In the genomic region with DNA sequence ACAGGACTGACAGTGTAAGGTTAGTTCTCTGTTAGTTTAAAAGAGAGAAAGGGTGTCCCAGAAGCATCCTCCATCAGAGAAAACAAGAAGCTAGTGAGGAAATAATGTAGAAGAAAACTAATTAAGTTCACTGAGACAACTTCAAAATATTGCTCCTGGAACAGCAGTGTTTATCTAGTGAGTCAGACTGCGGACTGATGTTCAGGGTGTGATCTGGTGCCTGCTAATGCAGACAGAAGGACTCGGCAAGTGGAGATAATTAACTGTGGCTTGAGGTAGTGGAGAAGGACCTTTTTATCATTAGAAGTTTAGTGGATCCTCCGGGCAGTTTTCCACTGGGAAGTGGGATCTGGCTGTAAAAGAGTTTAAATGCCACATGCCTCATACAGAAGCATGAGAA, we compare ENCODE assay signal across 12 cellular contexts. TPM values are rescaled to one million over a fixed set of nuclear protein-coding genes. Genes with fewer than 3 reads are reported as not detected.
DNase-seq lines count a peak whose midpoint lies in the region; ATAC-seq and TF ChIP-seq lines count a peak whose summit lies in the region.
"Had no signal": no experiment of that assay in that cellular context is flagged by ENCODE, and none has a peak within 500 bp of the region (broad histone marks: within the 10 kb centered on the region; RNA-seq: fewer than 3 reads in every experiment).

No MANE protein-coding gene starts in this region.

- WGBS in testis, 2 donors, result 47 to 52% methylated on average over 3 of the region's 3 CpGs

- no peak for TF ChIP-seq CTCF in testis (IDR thresholded peaks at IDR 0.05)

- no peak overlapping the region for H3K27ac ChIP-seq in testis

- TF ChIP-seq POLR2A in testis (IDR thresholded peaks at IDR 0.05), result no peak

- H3K9me3 ChIP-seq in testis, result no peaks in the 10 kb centered on the region

- DNase-seq in HK-2 (ENCODE audit: unreplicated experiment) (peak; percentile 5), amniotic epithelial cell (ENCODE audit: low read depth) (peak; percentile 20), left ventricle myocardium superior (no peak), testis (peak; percentile 21), COR-L47 (lab: John Stamatoyannopoulos, UW) (no peak), posterior cingulate gyrus (no peak)
- DNase-seq: activated T-cell treated with anti-CD3 and anti-CD28 coated beads, Interleukin-2, amount 50 U/mL, for 1 hour; cortex of kidney; immature natural killer cell; NCI-H774; stimulated activated CD8-positive, alpha-beta memory T cell treated with anti-CD3 and anti-CD28 coated beads, Interleukin-4, amount 100 ng/mL, for 48 hours had no signal

- no peaks in the 10 kb centered on the region for H3K4me1 ChIP-seq in testis

- H3K27me3 ChIP-seq in testis, result no peaks in the 10 kb centered on the region

- no peak overlapping the region for H3K4me3 ChIP-seq in testis

- no peaks in the 10 kb centered on the region for H3K36me3 ChIP-seq in testis (ENCODE audit: low read depth, missing control alignments)

- intact Hi-C loops in left ventricle myocardium superior (cut with micrococcal nuclease) (no loop called here), testis (cut with DNase I; ENCODE audit: low total_unique reads) (no loop called here), posterior cingulate gyrus (cut with DNase I) (no loop called here)

- ATAC-seq in left ventricle myocardium superior (peak; percentile 71), HG03354 (IDR thresholded peaks at IDR 0.05; ENCODE audit: poor library complexity, severe bottlenecking, unreplicated experiment) (no peak)

RNA-seq across cellular contexts. Expression of a gene that starts 55.4 kb away (rescaled TPM):
- total RNA-seq in left ventricle myocardium superior, result 15.9 TPM
- 10 to 100 TPM; 23.9 to 27.7 TPM for total RNA-seq in testis
- polyA plus RNA-seq in testis (ENCODE audit: insufficient read depth, low read depth, low replicate concordance), result 20.6 TPM
- polyA plus RNA-seq: immature natural killer cell had no signal

Comparison
In these comparisons a context has a peak if more than half of its experiments do, and no peak if none do; other contexts are left out.
1. DNase-seq: peak in HK-2 (single experiment), amniotic epithelial cell (single experiment) and testis (single experiment); none in left ventricle myocardium superior (single experiment), COR-L47 (single experiment) and posterior cingulate gyrus (0 of 10).